In genomic region chr15:31402511-31403056, GRCh38 we compare ENCODE assay signal across 12 cellular contexts.
DNase-seq lines count a peak whose midpoint lies in the region; ATAC-seq and TF ChIP-seq lines count a peak whose summit lies in the region.
"Had no signal": no experiment of that assay in that cellular context is flagged by ENCODE, and none has a peak within 500 bp of the region (broad histone marks: within the 10 kb centered on the region; RNA-seq: fewer than 3 reads in every experiment).

No MANE protein-coding gene starts in this region.

- 58 to 69% methylated on average over 4 to 5 of the region's 13 CpGs for WGBS in gastroesophageal sphincter (ENCODE audit: low coverage in 1 of 2), 2 donors

- no peak overlapping the region for H3K9ac ChIP-seq in skeletal muscle tissue (ENCODE audit: low read depth in 1 of 3, low read length in 3 of 3)

- no peak for TF ChIP-seq EP300 in gastroesophageal sphincter (IDR thresholded peaks at IDR 0.05)

- TF ChIP-seq POLR2A in gastroesophageal sphincter (IDR thresholded peaks at IDR 0.05) = no peak

- no peaks in the 10 kb centered on the region for H3K27me3 ChIP-seq in gastroesophageal sphincter
- H3K27me3 ChIP-seq in skeletal muscle tissue (ENCODE audit: control insufficient read depth in 3 of 3, insufficient read depth in 3 of 3, low read length in 3 of 3) = no peaks in the 10 kb centered on the region
- H3K27me3 ChIP-seq: Peyer's patch had no signal

- ATAC-seq in gastroesophageal sphincter (peak; percentile 52), HG02763 (IDR thresholded peaks at IDR 0.05; ENCODE audit: unreplicated experiment) (no peak)
- ATAC-seq: activated naive CD4-positive, alpha-beta T cell treated with anti-CD3 and anti-CD28 coated beads, Interleukin-2, amount 50 U/mL, for 72 hours had no signal

- H3K4me3 ChIP-seq in gastroesophageal sphincter (no peak overlapping the region), skeletal muscle tissue (ENCODE audit: low read length in 3 of 3) (no peak overlapping the region)
- H3K4me3 ChIP-seq: Peyer's patch had no signal

- DNase-seq in GM10266 (ENCODE audit: extremely low spot score) (peak; percentile 8), T1000 (lab: John Stamatoyannopoulos, UW) (peak; percentile 60), activated T-cell treated with anti-CD3 and anti-CD28 coated beads for 4 hours (no peak), SW480 (ENCODE audit: low spot score) (no peak)
- no peak for DNase-seq in activated CD4-positive, alpha-beta T cell treated with anti-CD3 and anti-CD28 coated beads for 1 hour
- DNase-seq: midbrain, NCI-H1105, Peyer's patch had no signal

- TF ChIP-seq CTCF in GM10266 (IDR thresholded peaks at IDR 0.05; ENCODE audit: control insufficient read depth, insufficient read depth, low read depth, missing control alignments) (no peak), gastroesophageal sphincter (IDR thresholded peaks at IDR 0.05) (no peak)

- H3K27ac ChIP-seq in gastroesophageal sphincter (peak overlapping the region in 3 of 4 donors; percentile 27 to 42 (median 31)), skeletal muscle tissue (ENCODE audit: low read depth, low read length) (peak overlapping the region; percentile 56)

- H3K4me1 ChIP-seq in gastroesophageal sphincter = peaks cover 0 to 15% (median 9%) of the 10 kb centered on the region in 3 donors
- H3K4me1 ChIP-seq in skeletal muscle tissue (ENCODE audit: control insufficient read depth in 3 of 3, insufficient read depth in 3 of 3, low read length in 3 of 3) = peaks cover 11 to 27% (median 13%) of the 10 kb centered on the region in 3 donors

- H3K9me3 ChIP-seq in gastroesophageal sphincter = no peaks in the 10 kb centered on the region
- H3K9me3 ChIP-seq in skeletal muscle tissue (ENCODE audit: control insufficient read depth in 3 of 3, low read length in 3 of 3) = no peaks in the 10 kb centered on the region
- H3K9me3 ChIP-seq: Peyer's patch had no signal

- H3K36me3 ChIP-seq in gastroesophageal sphincter (no peaks in the 10 kb centered on the region), skeletal muscle tissue (ENCODE audit: control insufficient read depth in 3 of 3, insufficient read depth in 3 of 3, low read length in 3 of 3) (no peaks in the 10 kb centered on the region)
- H3K36me3 ChIP-seq: Peyer's patch had no signal

Comparison
In these comparisons a context has a peak if more than half of its experiments do, and no peak if none do; other contexts are left out.
1. DNase-seq: peak in GM10266 (single experiment) and T1000 (single experiment); none in activated T-cell treated with anti-CD3 and anti-CD28 coated beads for 4 hours (single experiment), SW480 (single experiment) and activated CD4-positive, alpha-beta T cell treated with anti-CD3 and anti-CD28 coated beads for 1 hour (single experiment).